In the genomic region with DNA sequence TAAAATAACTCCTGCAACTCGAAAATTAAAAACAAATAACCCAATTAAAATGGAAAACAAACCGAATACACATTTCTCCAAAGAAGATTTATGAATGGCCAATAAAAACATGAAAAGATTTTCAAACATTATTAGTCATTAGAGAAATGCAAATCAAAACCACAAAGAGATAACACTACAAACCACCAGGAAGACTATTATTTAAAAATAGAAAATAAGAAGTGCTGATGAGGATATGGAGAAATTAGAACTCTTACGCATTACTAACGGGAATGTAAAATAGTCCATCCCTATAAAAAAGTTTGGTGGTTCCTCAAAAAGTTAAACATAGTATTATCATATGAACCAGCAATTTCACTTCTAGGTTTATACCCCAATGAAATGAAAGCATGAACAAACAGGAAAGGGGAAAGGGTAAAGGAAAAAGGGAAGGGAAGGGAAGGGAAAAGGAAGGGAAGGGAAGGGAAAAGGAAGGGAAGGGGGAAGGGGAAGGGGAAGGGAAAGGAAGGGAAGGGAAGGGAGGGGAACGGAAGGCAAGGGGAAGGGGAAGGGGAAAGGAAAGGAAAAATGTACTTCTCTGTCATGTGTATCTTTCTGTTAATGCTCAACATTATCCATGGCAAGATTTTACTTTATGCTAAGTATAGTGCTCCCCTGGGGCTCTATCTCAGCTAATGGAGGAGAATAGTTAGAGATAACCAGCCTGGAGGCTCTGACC, we compare ENCODE assay signal across 31 cellular contexts.
DNase-seq lines count a peak whose midpoint lies in the region; ATAC-seq, FAIRE-seq and TF ChIP-seq lines count a peak whose summit lies in the region.
"Had no signal": no experiment of that assay in that cellular context is flagged by ENCODE, and none has a peak within 500 bp of the region (broad histone marks: within the 10 kb centered on the region; RNA-seq: fewer than 3 reads in every experiment).

No MANE protein-coding gene starts in this region.

- H3K4me1 ChIP-seq in HepG2 (ENCODE audit: insufficient read depth, low read length), result no peaks in the 10 kb centered on the region
- no peaks in the 10 kb centered on the region for H3K4me1 ChIP-seq in right lobe of liver
- peaks cover 13% of the 10 kb centered on the region for H3K4me1 ChIP-seq in astrocyte (ENCODE audit: insufficient read depth, low read length)
- H3K4me1 ChIP-seq: Caco-2, testis had no signal

- in situ Hi-C loops in HepG2 (cut with HindIII; ENCODE audit: extremely low pct_ligation_motif_present, low pct_unique_long_range_greater_than_20kb), result no loop called here
- in situ Hi-C loops in GM13977 (cut with MboI; ENCODE audit: low pct_unique_long_range_greater_than_20kb, low sequenced_read_pairs, unreplicated experiment), result no loop called here

- H3K9ac ChIP-seq in HepG2 (ENCODE audit: insufficient read depth, low read depth, low read length) (no peak overlapping the region), astrocyte (ENCODE audit: low read length) (no peak overlapping the region), neural cell (ENCODE audit: low read length) (no peak overlapping the region)

- H3K9me3 ChIP-seq in HepG2 (ENCODE audit: low read length) (no peaks in the 10 kb centered on the region), right lobe of liver (no peaks in the 10 kb centered on the region), astrocyte (ENCODE audit: insufficient read depth, low read depth, low read length) (no peaks in the 10 kb centered on the region), neural cell (ENCODE audit: low read length) (no peaks in the 10 kb centered on the region)
- H3K9me3 ChIP-seq: Caco-2, esophagus muscularis mucosa, gastroesophageal sphincter, testis had no signal

- no peaks in the 10 kb centered on the region for H3K27me3 Mint-ChIP-seq in astrocyte (ENCODE audit: low read depth, unreplicated experiment)
- H3K27me3 Mint-ChIP-seq: activated naive CD4-positive, alpha-beta T cell treated with anti-CD3 and anti-CD28 coated beads, Interleukin-2, amount 10 ng/mL, durations not matched to agents 7 days and 5 days had no signal

- BruUV-seq in HepG2 (replicated peaks; lab: Mats Ljungman, UMichigan), result no TSS peak

- DNase-seq in HepG2 (ENCODE audit: low spot score) (no peak), right lobe of liver (no peak), astrocyte (ENCODE audit: low read depth) (peak; percentile 57), GM13977 (ENCODE audit: low spot score) (no peak), NCI-H446 treated with DMSO at 0.1 percent for 48 hours (lab: John Stamatoyannopoulos, UW) (no peak), NCI-H2196 treated with DMSO at 0.1 percent for 48 hours (lab: John Stamatoyannopoulos, UW; ENCODE audit: unreplicated experiment) (no peak), NCI-H2171 treated with DMSO at 0.1 percent for 48 hours (lab: John Stamatoyannopoulos, UW) (no peak)
- DNase-seq: activated CD4-positive, alpha-beta memory T cell treated with anti-CD3 and anti-CD28 coated beads, Interleukin-2, amount 10 ng/mL, durations not matched to agents 7 days and 5 days; activated CD4-positive, CD25-positive, alpha-beta regulatory T cell treated with anti-CD3 and anti-CD28 coated beads, Interleukin-2, amount 50 U/mL, for 72 hours; activated CD8-positive, alpha-beta memory T cell treated with anti-CD3 and anti-CD28 coated beads, Interleukin-2, amount 50 U/mL, for 48 hours; activated naive CD4-positive, alpha-beta T cell treated with anti-CD3 and anti-CD28 coated beads, Interleukin-2, amount 10 ng/mL, durations not matched to agents 7 days and 5 days; Caco-2; DMS79 treated with DMSO at 0.1 percent for 48 hours; effector memory CD4-positive, alpha-beta T cell; hippocampal formation; left cardiac atrium; NCI-H1048; NCI-H1694; NCI-H524; SHP77 treated with DMSO at 0.1 percent for 48 hours; stimulated activated naive CD8-positive, alpha-beta T cell treated with anti-CD3 and anti-CD28 coated beads, Interleukin-15, Interleukin-2, amounts not matched to agents 100 U/mL and 50 U/mL, for 24 hours; testis had no signal

- H3K27ac ChIP-seq in HepG2 (ENCODE audit: extremely low read length, insufficient read depth, low read length) (no peak overlapping the region), right lobe of liver (no peak overlapping the region), astrocyte (ENCODE audit: low read depth, low read length) (no peak overlapping the region), neural cell (ENCODE audit: low read length) (peak overlapping the region; percentile 16)
- H3K27ac ChIP-seq: esophagus muscularis mucosa, HL-60, testis had no signal

- TF ChIP-seq EP300 in HepG2 (IDR thresholded peaks at IDR 0.05; ENCODE audit: low read depth in 2 of 2, low read length in 2 of 2) (no peak), HepG2 (CRISPR knock-in tag; IDR thresholded peaks at IDR 0.05; ENCODE audit: borderline replicate concordance) (no peak), neural cell (conservative IDR thresholded peaks at IDR 0.05; ENCODE audit: poor library complexity, severe bottlenecking) (no peak)

- no peak overlapping the region for H3K27ac Mint-ChIP-seq in astrocyte (ENCODE audit: unreplicated experiment)
- H3K27ac Mint-ChIP-seq: activated CD4-positive, alpha-beta memory T cell treated with anti-CD3 and anti-CD28 coated beads, Interleukin-2, amount 10 ng/mL, durations not matched to agents 7 days and 5 days; activated naive CD4-positive, alpha-beta T cell treated with anti-CD3 and anti-CD28 coated beads, Interleukin-2, amount 10 ng/mL, durations not matched to agents 7 days and 5 days; B cell had no signal

- CTCF ChIA-PET in HepG2 (lab: Yijun Ruan, JAX; ENCODE audit: low intra/inter-chr PET ratio, low total read pairs), result no interaction called here

- H3K4me1 Mint-ChIP-seq in astrocyte (ENCODE audit: low read depth, unreplicated experiment), result peaks cover 8% of the 10 kb centered on the region
- H3K4me1 Mint-ChIP-seq: activated naive CD4-positive, alpha-beta T cell treated with anti-CD3 and anti-CD28 coated beads, Interleukin-2, amount 10 ng/mL, durations not matched to agents 7 days and 5 days; B cell had no signal

- H2AFZ ChIP-seq in HepG2 (ENCODE audit: low read length) (no peak overlapping the region), astrocyte (ENCODE audit: low read depth, low read length) (no peak overlapping the region), neural cell (ENCODE audit: low read depth, low read length) (no peak overlapping the region)

- TF ChIP-seq RAD21 in HepG2 (CRISPR knock-in tag; IDR thresholded peaks at IDR 0.05) (no peak), neural cell (conservative IDR thresholded peaks at IDR 0.05) (no peak)

- ATAC-seq in HepG2 (no peak), right lobe of liver (no peak)
- ATAC-seq: gastroesophageal sphincter; left cardiac atrium; sciatic nerve; stimulated activated naive CD8-positive, alpha-beta T cell treated with anti-CD3 and anti-CD28 coated beads, Interleukin-15, Interleukin-2, amounts not matched to agents 100 U/mL and 50 U/mL, for 24 hours had no signal

- H3K4me3 Mint-ChIP-seq in astrocyte (ENCODE audit: unreplicated experiment), result no peak overlapping the region
- H3K4me3 Mint-ChIP-seq: activated CD4-positive, alpha-beta memory T cell treated with anti-CD3 and anti-CD28 coated beads, Interleukin-2, amount 10 ng/mL, durations not matched to agents 7 days and 5 days; activated naive CD4-positive, alpha-beta T cell treated with anti-CD3 and anti-CD28 coated beads, Interleukin-2, amount 10 ng/mL, durations not matched to agents 7 days and 5 days; B cell; neural crest cell had no signal

- H4K20me1 ChIP-seq in HepG2 (ENCODE audit: insufficient read depth, low read length) (no peaks in the 10 kb centered on the region), astrocyte (ENCODE audit: insufficient read depth, low read length) (no peaks in the 10 kb centered on the region), neural cell (ENCODE audit: insufficient read depth) (no peaks in the 10 kb centered on the region)

- no peak for TF ChIP-seq POLR2A in HepG2 (IDR thresholded peaks at IDR 0.05; ENCODE audit: insufficient read depth in 1 of 2, low read depth in 2 of 2, low read length in 2 of 2)
- no peak for TF ChIP-seq POLR2A in right lobe of liver (IDR thresholded peaks at IDR 0.05)

- H3K36me3 Mint-ChIP-seq in astrocyte (ENCODE audit: low read depth, unreplicated experiment), result peaks cover 3% of the 10 kb centered on the region
- H3K36me3 Mint-ChIP-seq: activated naive CD4-positive, alpha-beta T cell treated with anti-CD3 and anti-CD28 coated beads, Interleukin-2, amount 10 ng/mL, durations not matched to agents 7 days and 5 days had no signal

- POLR2A ChIA-PET in HepG2 (lab: Yijun Ruan, JAX), result no interaction called here

- no peaks in the 10 kb centered on the region for H3K9me2 ChIP-seq in neural cell (ENCODE audit: insufficient read depth, low read length)

- intact Hi-C loops in HepG2 (cut with micrococcal nuclease; ENCODE audit: unreplicated experiment), result no loop called here
- intact Hi-C loops in right lobe of liver (cut with DNase I), result no loop called here

- H3K36me3 ChIP-seq in HepG2 (replicated peaks in 1 of 2; ENCODE audit: control insufficient read depth in 1 of 2, insufficient read depth in 2 of 2, low read length in 2 of 2) (no peaks in the 10 kb centered on the region), right lobe of liver (no peaks in the 10 kb centered on the region), astrocyte (ENCODE audit: insufficient read depth, low read length) (no peaks in the 10 kb centered on the region), neural cell (ENCODE audit: insufficient read depth, low read length) (no peaks in the 10 kb centered on the region)
- H3K36me3 ChIP-seq: esophagus muscularis mucosa, gastroesophageal sphincter had no signal

- 39% methylated on average over 5 of the region's 5 CpGs for WGBS in HepG2 (ENCODE audit: low lambda C conversion rate)
- 37% methylated on average over 5 of the region's 5 CpGs for WGBS in right lobe of liver (ENCODE audit: insufficient coverage, low coverage, low lambda C conversion rate, missing lambda C conversion rate)

- H3K79me2 ChIP-seq in HepG2 (ENCODE audit: insufficient read depth, low read length) (no peaks in the 10 kb centered on the region), astrocyte (ENCODE audit: insufficient read depth, low read length) (no peaks in the 10 kb centered on the region), neural cell (replicated peaks; ENCODE audit: insufficient read depth, low read length) (no peaks in the 10 kb centered on the region)

- no peak for FAIRE-seq in HepG2 (lab: Jason Lieb, UNC)
- FAIRE-seq in astrocyte (lab: Jason Lieb, UNC), result no peak
- FAIRE-seq: colon, urothelium cell line had no signal

- H3K27me3 ChIP-seq in HepG2 (ENCODE audit: control insufficient read depth in 1 of 2, insufficient read depth in 2 of 2, low read length in 2 of 2) (no peaks in the 10 kb centered on the region), right lobe of liver (no peaks in the 10 kb centered on the region), astrocyte (ENCODE audit: insufficient read depth, low read length) (no peaks in the 10 kb centered on the region), neural cell (ENCODE audit: insufficient read depth, low read depth, low read length) (no peaks in the 10 kb centered on the region)
- H3K27me3 ChIP-seq: esophagus muscularis mucosa, gastroesophageal sphincter, testis had no signal

- H3K4me3 ChIP-seq in HepG2 (replicated peaks in 1 of 3; ENCODE audit: insufficient read depth in 1 of 3, low read depth in 2 of 3, low read length in 3 of 3) (no peak overlapping the region), right lobe of liver (no peak overlapping the region), astrocyte (ENCODE audit: insufficient read depth, low read depth, low read length) (no peak overlapping the region), neural cell (ENCODE audit: low read length) (no peak overlapping the region)
- H3K4me3 ChIP-seq: esophagus muscularis mucosa, gastroesophageal sphincter, testis had no signal

- H3F3A ChIP-seq in neural cell (ENCODE audit: insufficient read depth, low read length, poor library complexity, severe bottlenecking), result no peaks in the 10 kb centered on the region

- TF ChIP-seq CTCF in HepG2 (CRISPR knock-in tag; IDR thresholded peaks at IDR 0.05), result no peak
- TF ChIP-seq CTCF in right lobe of liver (IDR thresholded peaks at IDR 0.05), result no peak
- TF ChIP-seq CTCF in astrocyte (IDR thresholded peaks at IDR 0.05; ENCODE audit: insufficient read depth, low read depth, low read length), result no peak
- TF ChIP-seq CTCF in neural cell (IDR thresholded peaks at IDR 0.05; ENCODE audit: poor library complexity, severe bottlenecking), result no peak
- TF ChIP-seq CTCF in GM13977 (IDR thresholded peaks at IDR 0.05; ENCODE audit: extremely low read depth, insufficient read depth, missing control alignments), result no peak

- peaks cover 2% of the 10 kb centered on the region for H3K9me3 Mint-ChIP-seq in astrocyte (ENCODE audit: unreplicated experiment)
- H3K9me3 Mint-ChIP-seq: activated CD4-positive, alpha-beta memory T cell treated with anti-CD3 and anti-CD28 coated beads, Interleukin-2, amount 10 ng/mL, durations not matched to agents 7 days and 5 days; activated naive CD4-positive, alpha-beta T cell treated with anti-CD3 and anti-CD28 coated beads, Interleukin-2, amount 10 ng/mL, durations not matched to agents 7 days and 5 days; neural crest cell had no signal

- H3K4me2 ChIP-seq in HepG2 (ENCODE audit: low read depth, low read length) (no peak overlapping the region), astrocyte (ENCODE audit: low read length) (no peak overlapping the region), neural cell (ENCODE audit: low read length) (no peak overlapping the region)
